11 cellular contexts compared by ENCODE assay signal in genomic region chr5:94181940-94182339, GRCh38.
DNase-seq lines count a peak whose midpoint lies in the region; ATAC-seq and TF ChIP-seq lines count a peak whose summit lies in the region.
"Had no signal": no experiment of that assay in that cellular context is flagged by ENCODE, and none has a peak within 500 bp of the region (broad histone marks: within the 10 kb centered on the region; RNA-seq: fewer than 3 reads in every experiment).

No MANE protein-coding gene starts in this region.

- H3K14ac ChIP-seq in H9 (ENCODE audit: insufficient read depth, low read length) = no peak overlapping the region

- H3K27ac Mint-ChIP-seq in H9 = peak overlapping the region in 1 of 3 experiments; percentile 14; a peak in 1 of 7 replicates
- H3K27ac Mint-ChIP-seq in naive thymus-derived CD8-positive, alpha-beta T cell = no peak overlapping the region
- H3K27ac Mint-ChIP-seq: activated naive CD8-positive, alpha-beta T cell had no signal

- no peak overlapping the region for H3K9ac ChIP-seq in H9 (ENCODE audit: extremely low read depth, insufficient read length, low read length)

- no peak overlapping the region for H3K56ac ChIP-seq in H9 (ENCODE audit: insufficient read length, low read depth, low read length)

- no peak overlapping the region for H2BK20ac ChIP-seq in H9 (ENCODE audit: low read depth, low read length, poor library complexity, severe bottlenecking)

- no peaks in the 10 kb centered on the region for H3K27me3 ChIP-seq in H9 (ENCODE audit: insufficient read depth, low read length)
- no peaks in the 10 kb centered on the region for H3K27me3 ChIP-seq in hepatocyte

- no peaks in the 10 kb centered on the region for H3K79me1 ChIP-seq in H9 (ENCODE audit: insufficient read depth, low read depth, low read length, poor library complexity, severe bottlenecking)

- H3K4me3 ChIP-seq in hepatocyte = no peak overlapping the region

- no peak overlapping the region for H2AK5ac ChIP-seq in H9 (ENCODE audit: insufficient read length, low read length)

- H2BK120ac ChIP-seq in H9 (ENCODE audit: low read depth, low read length, poor library complexity, severe bottlenecking) = no peak overlapping the region

- no CpG with 5 or more reads among the region's 2 CpGs for WGBS in H9 (ENCODE audit: extremely low coverage, insufficient read length, low lambda C conversion rate)
- 43% methylated on average over 2 of the region's 2 CpGs for WGBS in hepatocyte (ENCODE audit: low lambda C conversion rate, missing lambda C conversion rate)

- H2BK15ac ChIP-seq in H9 (ENCODE audit: low read depth, low read length) = no peak overlapping the region

- H3K9me3 Mint-ChIP-seq in H9 = no peaks in the 10 kb centered on the region
- H3K9me3 Mint-ChIP-seq in naive thymus-derived CD8-positive, alpha-beta T cell = peaks cover 0 to 4% (median 0%) of the 10 kb centered on the region in 9 donors

- no peaks in the 10 kb centered on the region for H3K9me2 ChIP-seq in hepatocyte (replicated peaks; ENCODE audit: insufficient read depth)

- no peak overlapping the region for H3K4me2 ChIP-seq in H9 (ENCODE audit: insufficient read depth, insufficient read length, low read length)
- no peak overlapping the region for H3K4me2 ChIP-seq in hepatocyte

- POLR2A ChIA-PET in naive thymus-derived CD8-positive, alpha-beta T cell (lab: Charles Lee) = no interaction called here

- H3K4me1 Mint-ChIP-seq in H9 = peaks cover 37 to 40% of the 10 kb centered on the region in 2 experiments
- H3K4me1 Mint-ChIP-seq in naive thymus-derived CD8-positive, alpha-beta T cell = peaks cover 0 to 2% (median 0%) of the 10 kb centered on the region in 4 donors

- no peak for ATAC-seq in naive thymus-derived CD8-positive, alpha-beta T cell
- ATAC-seq in sciatic nerve = no peak
- no peak for ATAC-seq in left colon

- H3K18ac ChIP-seq in H9 (ENCODE audit: insufficient read length, low read depth, low read length) = no peak overlapping the region

- H2BK5ac ChIP-seq in H9 (ENCODE audit: insufficient read length, low read length) = no peak overlapping the region

- H3K27ac ChIP-seq in H9 (ENCODE audit: insufficient read length, low read depth, low read length) = no peak overlapping the region
- no peak overlapping the region for H3K27ac ChIP-seq in hepatocyte

- H4K8ac ChIP-seq in H9 (replicated peaks; ENCODE audit: insufficient read length, low read depth, low read length) = no peak overlapping the region

- no peak overlapping the region for H4K5ac ChIP-seq in H9 (ENCODE audit: insufficient read length, low read depth, low read length)

- H3K4me1 ChIP-seq in H9 (ENCODE audit: insufficient read depth, low read length) (peaks cover 6% of the 10 kb centered on the region; the same call in 1 of the 2 replicates), hepatocyte (ENCODE audit: insufficient read depth) (no peaks in the 10 kb centered on the region)

- H3K23ac ChIP-seq in H9 (ENCODE audit: insufficient read length, low read depth, low read length) = no peak overlapping the region

- DNase-seq in ELF-1 (ENCODE audit: low read depth, low spot score) (peak; percentile 9), H9 (peak; percentile 46), NCI-H69 (lab: John Stamatoyannopoulos, UW) (peak; percentile 81), hepatocyte (ENCODE audit: low spot score) (peak; percentile 35), sciatic nerve (ENCODE audit: low spot score) (no peak), glomerular visceral epithelial cell (ENCODE audit: extremely low spot score) (no peak), left colon (no peak)
- DNase-seq in naive thymus-derived CD8-positive, alpha-beta T cell = no peak
- DNase-seq: NCI-H2029, T-helper 9 cell had no signal

- H3K4me3 Mint-ChIP-seq in H9 = no peak overlapping the region
- no peak overlapping the region for H3K4me3 Mint-ChIP-seq in naive thymus-derived CD8-positive, alpha-beta T cell
- H3K4me3 Mint-ChIP-seq: activated naive CD8-positive, alpha-beta T cell had no signal

- H4K20me1 ChIP-seq in H9 (ENCODE audit: control insufficient read depth, insufficient read depth, insufficient read length) = no peaks in the 10 kb centered on the region
- H4K20me1 ChIP-seq in hepatocyte (ENCODE audit: insufficient read depth, poor library complexity, severe bottlenecking) = no peaks in the 10 kb centered on the region

- no peak overlapping the region for H3T11ph ChIP-seq in H9 (ENCODE audit: low read length)

- no peaks in the 10 kb centered on the region for H3K23me2 ChIP-seq in H9 (ENCODE audit: insufficient read length, low read depth, low read length, poor library complexity, severe bottlenecking)

- H3K9me3 ChIP-seq in H9 (ENCODE audit: control insufficient read depth, low read depth, low read length) (no peaks in the 10 kb centered on the region), hepatocyte (ENCODE audit: low read depth) (no peaks in the 10 kb centered on the region)

- peaks cover 0 to 3% (median 0%) of the 10 kb centered on the region in 3 experiments; a peak in 2 of 7 replicates for H3K36me3 Mint-ChIP-seq in H9 (ENCODE audit: insufficient read depth in 1 of 3, low read depth in 3 of 3)
- H3K36me3 Mint-ChIP-seq in naive thymus-derived CD8-positive, alpha-beta T cell = peaks cover 0 to 5% (median 0%) of the 10 kb centered on the region in 3 donors

- no peak overlapping the region for H2AFZ ChIP-seq in H9 (ENCODE audit: low read length)
- no peak overlapping the region for H2AFZ ChIP-seq in hepatocyte

- H3K4ac ChIP-seq in H9 (ENCODE audit: low read depth, low read length) = no peak overlapping the region

- intact Hi-C loops in sciatic nerve (cut with DNase I) (no loop called here), left colon (cut with DNase I, micrococcal nuclease) (no loop called here)

- peak; percentile 54 for TF ChIP-seq CTCF in H9 (conservative IDR thresholded peaks at IDR 0.05)
- TF ChIP-seq CTCF in hepatocyte (IDR thresholded peaks at IDR 0.05; ENCODE audit: poor library complexity) = no peak

- H3K79me2 ChIP-seq in H9 (ENCODE audit: insufficient read depth, low read length) = no peaks in the 10 kb centered on the region
- H3K79me2 ChIP-seq in hepatocyte = no peaks in the 10 kb centered on the region

- no peak overlapping the region for H4K91ac ChIP-seq in H9 (ENCODE audit: insufficient read length, low read depth, low read length)

- no peak overlapping the region for H2BK12ac ChIP-seq in H9 (ENCODE audit: insufficient read length, low read depth, low read length)

- H3K27me3 Mint-ChIP-seq in H9 (ENCODE audit: low read depth) = no peaks in the 10 kb centered on the region
- H3K27me3 Mint-ChIP-seq in naive thymus-derived CD8-positive, alpha-beta T cell = peaks cover 2 to 6% (median 4%) of the 10 kb centered on the region in 5 donors

- H3K36me3 ChIP-seq in hepatocyte (replicated peaks; ENCODE audit: insufficient read depth, low read depth) = no peaks in the 10 kb centered on the region

Comparison
In these comparisons a context has a peak if more than half of its experiments do, and no peak if none do; other contexts are left out.
1. DNase-seq: peak in ELF-1 (single experiment), H9 (single experiment), NCI-H69 (single experiment) and hepatocyte (single experiment); none in naive thymus-derived CD8-positive, alpha-beta T cell (0 of 10), sciatic nerve (single experiment), glomerular visceral epithelial cell (single experiment) and left colon (0 of 2).